Comparison of ENCODE assay signal across 16 cellular contexts in genomic region chr9:6692433-6692832, GRCh38.
"Had no signal": no experiment of that assay in that cellular context is flagged by ENCODE, and none has a peak within 500 bp of the region (broad histone marks: within the 10 kb centered on the region; RNA-seq: fewer than 3 reads in every experiment).

No MANE protein-coding gene starts in this region.

- H3K4me3 Mint-ChIP-seq: activated CD4-positive, alpha-beta memory T cell treated with anti-CD3 and anti-CD28 coated beads, Interleukin-2, amount 10 ng/mL, durations not matched to agents 7 days and 5 days; activated naive CD4-positive, alpha-beta T cell treated with anti-CD3 and anti-CD28 coated beads, Interleukin-2, amount 50 U/mL, for 24 hours; activated T-cell treated with anti-CD3 and anti-CD28 coated beads, Interleukin-2, amount 50 U/mL, for 24 hours; immature natural killer cell; nephron progenitor cell; type B pancreatic cell had no signal

- H3K27me3 Mint-ChIP-seq: activated CD4-positive, alpha-beta memory T cell treated with anti-CD3 and anti-CD28 coated beads, Interleukin-2, amount 10 ng/mL, durations not matched to agents 7 days and 5 days; activated naive CD4-positive, alpha-beta T cell treated with anti-CD3 and anti-CD28 coated beads, Interleukin-2, amount 50 U/mL, for 24 hours; activated T-cell treated with anti-CD3 and anti-CD28 coated beads, Interleukin-2, amount 50 U/mL, for 24 hours; type B pancreatic cell had no signal

- H3K4me3 ChIP-seq: esophagus squamous epithelium, suprapubic skin had no signal

- DNase-seq: activated CD4-positive, alpha-beta memory T cell treated with anti-CD3 and anti-CD28 coated beads, Interleukin-2, amount 10 ng/mL, durations not matched to agents 7 days and 5 days; activated CD4-positive, CD25-positive, alpha-beta regulatory T cell treated with anti-CD3 and anti-CD28 coated beads, Interleukin-2, amount 50 U/mL, for 72 hours; activated T-cell treated with anti-CD3 and anti-CD28 coated beads, Interleukin-2, amount 50 U/mL, for 24 hours; amniotic stem cell; esophagus squamous epithelium; hippocampal formation; immature natural killer cell; nephron progenitor cell; occipital lobe; stimulated activated CD4-positive, alpha-beta T cell treated with anti-CD3 and anti-CD28 coated beads, Interleukin-15, amount 100 ng/mL, for 24 hours; stimulated activated CD4-positive, alpha-beta T cell treated with anti-CD3 and anti-CD28 coated beads, Interleukin-4, amount 100 ng/mL, for 1 hour; stimulated activated naive CD8-positive, alpha-beta T cell treated with anti-CD3 and anti-CD28 coated beads, Interleukin-15, Interleukin-2, amounts not matched to agents 100 U/mL and 50 U/mL, for 24 hours; SW 1271 had no signal

- H3K9me3 Mint-ChIP-seq: activated CD4-positive, alpha-beta memory T cell treated with anti-CD3 and anti-CD28 coated beads, Interleukin-2, amount 10 ng/mL, durations not matched to agents 7 days and 5 days; activated naive CD4-positive, alpha-beta T cell treated with anti-CD3 and anti-CD28 coated beads, Interleukin-2, amount 50 U/mL, for 24 hours; activated T-cell treated with anti-CD3 and anti-CD28 coated beads, Interleukin-2, amount 50 U/mL, for 24 hours; immature natural killer cell; type B pancreatic cell had no signal

- H3K36me3 Mint-ChIP-seq: activated naive CD4-positive, alpha-beta T cell treated with anti-CD3 and anti-CD28 coated beads, Interleukin-2, amount 50 U/mL, for 24 hours; type B pancreatic cell had no signal

- H3K27ac ChIP-seq: esophagus squamous epithelium, suprapubic skin had no signal

- ATAC-seq: stimulated activated naive CD8-positive, alpha-beta T cell treated with anti-CD3 and anti-CD28 coated beads, Interleukin-15, Interleukin-2, amounts not matched to agents 100 U/mL and 50 U/mL, for 24 hours had no signal

- H3K27ac Mint-ChIP-seq: activated CD4-positive, alpha-beta memory T cell treated with anti-CD3 and anti-CD28 coated beads, Interleukin-2, amount 10 ng/mL, durations not matched to agents 7 days and 5 days; activated naive CD4-positive, alpha-beta T cell treated with anti-CD3 and anti-CD28 coated beads, Interleukin-2, amount 50 U/mL, for 24 hours; activated T-cell treated with anti-CD3 and anti-CD28 coated beads, Interleukin-2, amount 50 U/mL, for 24 hours; immature natural killer cell; nephron progenitor cell; type B pancreatic cell had no signal

- H3K4me1 ChIP-seq: esophagus squamous epithelium, suprapubic skin had no signal

- H3K4me1 Mint-ChIP-seq: activated naive CD4-positive, alpha-beta T cell treated with anti-CD3 and anti-CD28 coated beads, Interleukin-2, amount 50 U/mL, for 24 hours; immature natural killer cell had no signal

- H3K27me3 ChIP-seq: esophagus squamous epithelium, suprapubic skin had no signal

- H3K9me3 ChIP-seq: esophagus squamous epithelium, suprapubic skin had no signal

- H3K36me3 ChIP-seq: esophagus squamous epithelium, suprapubic skin had no signal
